Comparison of ENCODE assay signal across 7 cellular contexts in genomic region chr18:22169011-22169888, GRCh38. TPM values are rescaled to one million over a fixed set of nuclear protein-coding genes. Genes with fewer than 3 reads are reported as not detected.
DNase-seq lines count a peak whose midpoint lies in the region; TF ChIP-seq lines count a peak whose summit lies in the region.

TSS of gene GATA6 (plus strand) at chr18:22169589. CDS start at chr18:22171145, 1,556 bp downstream.

- H3K9me3 ChIP-seq in Peyer's patch = peaks cover 0 to 5% (median 0%) of the 10 kb centered on the region in 4 donors

- H3K36me3 ChIP-seq in Peyer's patch = peaks cover 0 to 5% (median 0%) of the 10 kb centered on the region in 3 donors

- TF ChIP-seq CTCF in GM12864 (IDR thresholded peaks at IDR 0.05; ENCODE audit: low read depth, low read length, missing control alignments) = peak; percentile 20
- peak in 4 of 6 experiments; percentile 21 to 57 (median 50) for TF ChIP-seq CTCF in Peyer's patch (IDR thresholded peaks at IDR 0.05)
- TF ChIP-seq CTCF in astrocyte of the cerebellum (IDR thresholded peaks at IDR 0.05; ENCODE audit: low read depth, low read length, missing control alignments) = peak; percentile 57
- TF ChIP-seq CTCF in retinal pigment epithelial cell (conservative IDR thresholded peaks at IDR 0.05; ENCODE audit: low read depth, low read length) = peak; percentile 64

- H3K4me1 ChIP-seq in Peyer's patch = peaks cover 0 to 24% (median 2%) of the 10 kb centered on the region in 4 donors

- peaks cover 0 to 41% of the 10 kb centered on the region in 2 donors for H3K27me3 ChIP-seq in Peyer's patch

- peak within 1 kb of the TSS; percentile 52 to 96 (median 90) for H3K27ac ChIP-seq in Peyer's patch

- in situ Hi-C loops in astrocyte of the cerebellum (cut with HindIII; ENCODE audit: low sequenced_read_pairs) = no loop called here

- DNase-seq in GM12864 (ENCODE audit: low read depth) (no peak), HUDEP-2 (lab: John Stamatoyannopoulos, UW; ENCODE audit: unreplicated experiment in 76 of 76) (peak in 57 of 76 experiments; percentile 1 to 67 (median 37)), Peyer's patch (peak; percentile 31 to 94 (median 93)), astrocyte of the cerebellum (ENCODE audit: low read depth) (peak; percentile 73), hepatic stellate cell (ENCODE audit: low spot score) (peak; percentile 88), retinal pigment epithelial cell (ENCODE audit: low read depth) (peak; percentile 77), NK-92 (lab: John Stamatoyannopoulos, UW; ENCODE audit: unreplicated experiment) (no peak)

- H3K4me3 ChIP-seq in GM12864 (ENCODE audit: low read depth, low read length) (peak within 1 kb of the TSS; percentile 43), Peyer's patch (peak within 1 kb of the TSS; percentile 45 to 90 (median 70)), astrocyte of the cerebellum (ENCODE audit: low read depth, low read length) (peak within 1 kb of the TSS; percentile 80), retinal pigment epithelial cell (ENCODE audit: low read length) (peak within 1 kb of the TSS; percentile 85)

- TF ChIP-seq POLR2A in Peyer's patch (IDR thresholded peaks at IDR 0.05) = peak; percentile 97 to 98

RNA-seq across cellular contexts. Expression of gene GATA6, which starts in this region (rescaled TPM):
- total RNA-seq in Peyer's patch = 100 to 1,000 TPM in 3 of 4 donors, 10 to 100 TPM in 1; 24.8 to 127 (median 114) TPM

Comparison
In these comparisons a context has a peak if more than half of its experiments do, and no peak if none do; other contexts are left out.
1. DNase-seq: peak in HUDEP-2 (57 of 76), Peyer's patch (3 of 3), astrocyte of the cerebellum (single experiment), hepatic stellate cell (single experiment) and retinal pigment epithelial cell (single experiment); none in GM12864 (single experiment) and NK-92 (single experiment).
2. Peak in every context shown above with its lines, with median percentiles within 50 percentile points of each other: H3K4me3 ChIP-seq and CTCF ChIP-seq.